Comparison of ENCODE assay signal across 2 cellular contexts in the genomic region with DNA sequence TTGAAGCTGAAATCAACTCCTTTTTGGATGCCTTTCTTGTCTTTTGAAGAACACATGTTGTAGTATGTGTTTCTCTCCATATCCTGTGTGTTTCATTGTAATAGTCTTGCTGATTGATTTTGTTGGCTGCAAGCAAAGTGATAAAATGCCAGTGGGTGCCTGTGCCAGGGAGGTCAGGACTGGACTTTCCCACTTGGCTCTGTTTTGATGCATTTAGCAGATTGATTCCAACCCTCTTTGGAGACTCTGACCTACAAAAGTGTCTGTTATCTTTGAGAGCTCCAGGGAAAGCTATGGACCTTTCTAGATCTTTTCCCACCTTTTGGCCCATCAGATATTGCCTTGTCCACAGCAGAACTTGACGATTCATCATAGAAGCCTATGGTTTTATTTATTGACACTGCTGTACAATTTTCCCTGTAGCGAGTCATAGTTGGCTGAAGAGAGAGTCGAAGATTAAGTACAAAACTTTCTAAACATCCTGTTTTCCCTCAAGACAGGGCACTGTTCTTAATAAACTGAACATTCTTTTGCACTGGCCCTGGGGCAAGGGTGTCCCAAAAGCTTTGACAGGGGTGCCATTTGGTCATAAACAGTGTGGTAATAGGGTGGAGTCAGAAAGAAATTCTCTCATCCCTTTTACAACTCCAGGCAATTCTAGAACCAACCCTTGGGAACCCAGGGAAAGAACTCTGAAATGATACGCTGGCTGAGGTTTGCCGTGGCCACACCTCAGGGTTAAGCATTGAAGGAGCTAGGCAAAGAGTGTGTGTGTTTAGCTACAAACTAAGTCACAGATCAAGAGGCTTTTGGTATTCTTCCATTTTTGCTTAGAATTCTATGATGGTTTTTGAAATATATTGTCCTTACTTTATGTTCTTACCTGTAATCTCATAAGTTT.
TF ChIP-seq lines count a peak whose summit lies in the region.

No MANE protein-coding gene starts in this region.

TF ChIP-seq in SK-N-SH treated with all-trans-retinoic acid at 6 μM for 48 hours, 23 proteins besides CTCF, POLR2A, EP300 and RAD21:
- TF ChIP-seq ZFP30 (CRISPR knock-in tag; IDR thresholded peaks at IDR 0.05): no peak
- TF ChIP-seq ZNF70 (CRISPR knock-in tag; IDR thresholded peaks at IDR 0.05): no peak
- no peak for TF ChIP-seq TOX (CRISPR knock-in tag; IDR thresholded peaks at IDR 0.05; ENCODE audit: borderline replicate concordance)
- TF ChIP-seq BACH2 (CRISPR knock-in tag; IDR thresholded peaks at IDR 0.05; ENCODE audit: borderline replicate concordance): no peak
- no peak for TF ChIP-seq ZFP3 (CRISPR knock-in tag; IDR thresholded peaks at IDR 0.05)
- TF ChIP-seq ARNTL (CRISPR knock-in tag; IDR thresholded peaks at IDR 0.05; ENCODE audit: borderline replicate concordance, low read depth): no peak
- no peak for TF ChIP-seq SNAI2 (CRISPR knock-in tag; IDR thresholded peaks at IDR 0.05)
- TF ChIP-seq CSRNP3 (CRISPR knock-in tag; IDR thresholded peaks at IDR 0.05): no peak
- TF ChIP-seq GLIS3 (CRISPR knock-in tag; IDR thresholded peaks at IDR 0.05): no peak
- TF ChIP-seq RARB (CRISPR knock-in tag; IDR thresholded peaks at IDR 0.05): no peak
- TF ChIP-seq PPARA (CRISPR knock-in tag; IDR thresholded peaks at IDR 0.05; ENCODE audit: borderline replicate concordance): no peak
- TF ChIP-seq TSHZ2 (CRISPR knock-in tag; IDR thresholded peaks at IDR 0.05): no peak
- TF ChIP-seq, protein P1, sequence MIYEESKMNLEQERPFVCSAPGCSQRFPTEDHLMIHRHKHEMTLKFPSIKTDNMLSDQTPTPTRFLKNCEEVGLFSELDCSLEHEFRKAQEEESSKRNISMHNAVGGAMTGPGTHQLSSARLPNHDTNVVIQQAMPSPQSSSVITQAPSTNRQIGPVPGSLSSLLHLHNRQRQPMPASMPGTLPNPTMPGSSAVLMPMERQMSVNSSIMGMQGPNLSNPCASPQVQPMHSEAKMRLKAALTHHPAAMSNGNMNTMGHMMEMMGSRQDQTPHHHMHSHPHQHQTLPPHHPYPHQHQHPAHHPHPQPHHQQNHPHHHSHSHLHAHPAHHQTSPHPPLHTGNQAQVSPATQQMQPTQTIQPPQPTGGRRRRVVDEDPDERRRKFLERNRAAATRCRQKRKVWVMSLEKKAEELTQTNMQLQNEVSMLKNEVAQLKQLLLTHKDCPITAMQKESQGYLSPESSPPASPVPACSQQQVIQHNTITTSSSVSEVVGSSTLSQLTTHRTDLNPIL (CRISPR knock-in tag; IDR thresholded peaks at IDR 0.05; ENCODE audit: low read depth): no peak
- TF ChIP-seq TCF4 (CRISPR knock-in tag; IDR thresholded peaks at IDR 0.05; ENCODE audit: borderline replicate concordance): no peak
- no peak for TF ChIP-seq ZNF8 (CRISPR knock-in tag; IDR thresholded peaks at IDR 0.05)

TF ChIP-seq in SK-N-SH, 30 proteins besides CTCF, POLR2A, EP300 and RAD21:
- TF ChIP-seq TEAD4 (IDR thresholded peaks at IDR 0.05; ENCODE audit: borderline replicate concordance, insufficient read depth) (no peak), MAX (IDR thresholded peaks at IDR 0.05; ENCODE audit: low read depth) (no peak), IRF3 (IDR thresholded peaks at IDR 0.05; ENCODE audit: low read depth, low read length) (no peak), YY1 (IDR thresholded peaks at IDR 0.05; ENCODE audit: low read depth) (no peak), ELF1 (IDR thresholded peaks at IDR 0.05) (no peak), RFX5 (IDR thresholded peaks at IDR 0.05; ENCODE audit: low read length) (no peak), POLR2AphosphoS5 (IDR thresholded peaks at IDR 0.05; ENCODE audit: low read depth, low read length) (no peak), FOSL2 (IDR thresholded peaks at IDR 0.05; ENCODE audit: borderline replicate concordance, low read depth) (no peak), ZBTB33 (IDR thresholded peaks at IDR 0.05; ENCODE audit: borderline replicate concordance, low read depth) (no peak), CHD2 (IDR thresholded peaks at IDR 0.05; ENCODE audit: low read length, partially characterized antibody) (no peak), PBX3 (IDR thresholded peaks at IDR 0.05) (no peak), SMC3 (IDR thresholded peaks at IDR 0.05; ENCODE audit: low read depth, low read length) (no peak), NFIC (IDR thresholded peaks at IDR 0.05; ENCODE audit: borderline replicate concordance) (no peak), FOXM1 (IDR thresholded peaks at IDR 0.05; ENCODE audit: low read depth) (no peak)
